In genomic region chr15:78893538-78893937, GRCh38 we compare ENCODE assay signal across 14 cellular contexts.
"Had no signal": no experiment of that assay in that cellular context is flagged by ENCODE, and none has a peak within 500 bp of the region (broad histone marks: within the 10 kb centered on the region; RNA-seq: fewer than 3 reads in every experiment).

No MANE protein-coding gene starts in this region.

- DNase-seq: activated B cell treated with CpG ODN at 0.5 μM for 24 hours; activated CD4-positive, alpha-beta T cell treated with anti-CD3 and anti-CD28 coated beads, Interleukin-2, amount 50 U/mL, for 1 hour; activated effector memory CD4-positive, alpha-beta T cell treated with Interleukin-2 at 50 U/mL for 16 hours; amygdala; body of pancreas; dorsolateral prefrontal cortex; immature natural killer cell; mesenchymal stem cell; naive thymus-derived CD4-positive, alpha-beta T cell; stimulated activated CD4-positive, alpha-beta T cell treated with anti-CD3 and anti-CD28 coated beads, Interleukin-2, amount 100 ng/mL, for 24 hours; stimulated activated naive CD8-positive, alpha-beta T cell treated with anti-CD3 and anti-CD28 coated beads, Interleukin-15, Interleukin-2, amounts not matched to agents 100 U/mL and 50 U/mL, for 24 hours; substantia nigra; tibial artery had no signal

- H3K9me3 Mint-ChIP-seq: activated B cell treated with CpG ODN at 0.5 μM for 24 hours; activated naive CD4-positive, alpha-beta T cell treated with anti-CD3 and anti-CD28 coated beads, Interleukin-2, amount 50 U/mL, for 24 hours; immature natural killer cell had no signal

- H3K4me3 Mint-ChIP-seq: activated B cell treated with CpG ODN at 0.5 μM for 24 hours; activated naive CD4-positive, alpha-beta T cell treated with anti-CD3 and anti-CD28 coated beads, Interleukin-2, amount 50 U/mL, for 24 hours; immature natural killer cell; naive thymus-derived CD4-positive, alpha-beta T cell had no signal

- H3K4me1 Mint-ChIP-seq: activated B cell treated with CpG ODN at 0.5 μM for 24 hours had no signal

- H3K27ac Mint-ChIP-seq: activated naive CD4-positive, alpha-beta T cell treated with anti-CD3 and anti-CD28 coated beads, Interleukin-2, amount 50 U/mL, for 24 hours; immature natural killer cell had no signal

- H3K27me3 Mint-ChIP-seq: activated B cell treated with CpG ODN at 0.5 μM for 24 hours; activated naive CD4-positive, alpha-beta T cell treated with anti-CD3 and anti-CD28 coated beads, Interleukin-2, amount 50 U/mL, for 24 hours; naive thymus-derived CD4-positive, alpha-beta T cell had no signal
